20 cellular contexts compared by ENCODE assay signal in genomic region chr7:150866932-150867564, GRCh38. TPM values are rescaled to one million over a fixed set of nuclear protein-coding genes. Genes with fewer than 3 reads are reported as not detected.
DNase-seq lines count a peak whose midpoint lies in the region; ATAC-seq, FAIRE-seq and TF ChIP-seq lines count a peak whose summit lies in the region.
"Had no signal": no experiment of that assay in that cellular context is flagged by ENCODE, and none has a peak within 500 bp of the region (broad histone marks: within the 10 kb centered on the region; RNA-seq: fewer than 3 reads in every experiment).

No MANE protein-coding gene starts in this region.

- intact Hi-C loops in K562 (cut with micrococcal nuclease), result no loop called here
- intact Hi-C loops in naive thymus-derived CD4-positive, alpha-beta T cell (cut with micrococcal nuclease), result no loop called here

- TF ChIP-seq EP300 in K562 (IDR thresholded peaks at IDR 0.05; ENCODE audit: low read length), result no peak

- ATAC-seq in K562, result no peak
- ATAC-seq in stimulated activated effector memory CD8-positive, alpha-beta T cell treated with anti-CD3 and anti-CD28 coated beads, Interleukin-12 subunit alpha, Interleukin-12 subunit beta, amount 100 ng/mL, for 72 hours, result peak; percentile 53
- ATAC-seq in naive thymus-derived CD4-positive, alpha-beta T cell, result no peak
- ATAC-seq: A549, HCT116, HepG2 had no signal

- H3K9ac ChIP-seq in K562 (ENCODE audit: insufficient read depth in 1 of 2, low read depth in 2 of 2, low read length in 2 of 2), result no peak overlapping the region
- H3K9ac ChIP-seq: BLaER1 had no signal

- no peak for TF ChIP-seq POLR2A in K562 (conservative IDR thresholded peaks at IDR 0.05)

- no peaks in the 10 kb centered on the region for H3K79me2 ChIP-seq in K562 (ENCODE audit: control insufficient read depth, insufficient read depth, low read length)

- peaks cover 38% of the 10 kb centered on the region for H3K27me3 Mint-ChIP-seq in activated T-cell treated with anti-CD3 and anti-CD28 coated beads, Interleukin-2, amount 50 U/mL, for 24 hours
- H3K27me3 Mint-ChIP-seq in naive thymus-derived CD4-positive, alpha-beta T cell, result peaks cover 15 to 34% (median 24%) of the 10 kb centered on the region in 5 donors

- H3K36me3 Mint-ChIP-seq in activated T-cell treated with anti-CD3 and anti-CD28 coated beads, Interleukin-2, amount 50 U/mL, for 24 hours (ENCODE audit: low read depth), result no peaks in the 10 kb centered on the region
- no peaks in the 10 kb centered on the region for H3K36me3 Mint-ChIP-seq in stimulated activated effector memory CD8-positive, alpha-beta T cell treated with anti-CD3 and anti-CD28 coated beads, Interleukin-12 subunit alpha, Interleukin-12 subunit beta, amount 100 ng/mL, for 72 hours
- no peaks in the 10 kb centered on the region for H3K36me3 Mint-ChIP-seq in naive thymus-derived CD4-positive, alpha-beta T cell
- H3K36me3 Mint-ChIP-seq: CD14-positive monocyte; CD4-positive, alpha-beta memory T cell had no signal

- H3K4me1 ChIP-seq in K562 (replicated peaks in 1 of 2; ENCODE audit: control insufficient read depth in 2 of 2, insufficient read depth in 2 of 2, low read length in 2 of 2), result no peaks in the 10 kb centered on the region
- no peaks in the 10 kb centered on the region for H3K4me1 ChIP-seq in naive thymus-derived CD4-positive, alpha-beta T cell (ENCODE audit: control insufficient read depth in 2 of 2, insufficient read depth in 2 of 2, low read length in 2 of 2)
- H3K4me1 ChIP-seq: A549, BLaER1 had no signal

- in situ Hi-C loops in K562 (cut with MboI), result no loop called here

- H3K4me2 ChIP-seq in K562 (ENCODE audit: insufficient read depth, low read length), result no peak overlapping the region
- H3K4me2 ChIP-seq: A549, BLaER1 had no signal

- no peaks in the 10 kb centered on the region for H3K9me1 ChIP-seq in K562 (ENCODE audit: control insufficient read depth, insufficient read depth, low read length)

- no peaks in the 10 kb centered on the region for H3K36me3 ChIP-seq in K562 (ENCODE audit: control insufficient read depth, insufficient read depth, low read length)
- no peaks in the 10 kb centered on the region for H3K36me3 ChIP-seq in naive thymus-derived CD4-positive, alpha-beta T cell (ENCODE audit: control insufficient read depth in 2 of 3, insufficient read depth in 3 of 3, low read length in 3 of 3)
- H3K36me3 ChIP-seq: BLaER1 had no signal

- no peak overlapping the region for H3K4me3 Mint-ChIP-seq in activated T-cell treated with anti-CD3 and anti-CD28 coated beads, Interleukin-2, amount 50 U/mL, for 24 hours
- peak overlapping the region; percentile 29 for H3K4me3 Mint-ChIP-seq in stimulated activated effector memory CD8-positive, alpha-beta T cell treated with anti-CD3 and anti-CD28 coated beads, Interleukin-12 subunit alpha, Interleukin-12 subunit beta, amount 100 ng/mL, for 72 hours
- no peak overlapping the region for H3K4me3 Mint-ChIP-seq in naive thymus-derived CD4-positive, alpha-beta T cell
- H3K4me3 Mint-ChIP-seq: CD14-positive monocyte; CD4-positive, alpha-beta memory T cell had no signal

- no peaks in the 10 kb centered on the region for H3K9me3 Mint-ChIP-seq in activated T-cell treated with anti-CD3 and anti-CD28 coated beads, Interleukin-2, amount 50 U/mL, for 24 hours
- no peaks in the 10 kb centered on the region for H3K9me3 Mint-ChIP-seq in stimulated activated effector memory CD8-positive, alpha-beta T cell treated with anti-CD3 and anti-CD28 coated beads, Interleukin-12 subunit alpha, Interleukin-12 subunit beta, amount 100 ng/mL, for 72 hours
- peaks cover 0 to 19% (median 2%) of the 10 kb centered on the region in 11 donors for H3K9me3 Mint-ChIP-seq in naive thymus-derived CD4-positive, alpha-beta T cell

- TF ChIP-seq RAD21 in K562 (CRISPR knock-in tag; conservative IDR thresholded peaks at IDR 0.05 in 1 of 2, IDR thresholded peaks at IDR 0.05 in 1 of 2), result no peak

- no peak for TF ChIP-seq CTCF in K562 (IDR thresholded peaks at IDR 0.05 in 2 of 3, conservative IDR thresholded peaks at IDR 0.05 in 1 of 3; ENCODE audit: insufficient read depth in 2 of 3, low read depth in 1 of 3, low read length in 3 of 3)

- peaks cover 43 to 64% of the 10 kb centered on the region in 2 experiments for H3K27me3 ChIP-seq in K562 (ENCODE audit: control insufficient read depth in 2 of 2, insufficient read depth in 2 of 2, low read length in 2 of 2)
- no peaks in the 10 kb centered on the region for H3K27me3 ChIP-seq in naive thymus-derived CD4-positive, alpha-beta T cell (ENCODE audit: control insufficient read depth in 2 of 2, insufficient read depth in 2 of 2, low read length in 2 of 2)
- H3K27me3 ChIP-seq: BLaER1 had no signal

- H4K20me1 ChIP-seq in K562 (replicated peaks; ENCODE audit: control insufficient read depth, insufficient read depth, low read length), result no peaks in the 10 kb centered on the region
- H4K20me1 ChIP-seq: BLaER1 had no signal

- H3K4me3 ChIP-seq in K562, result no peak overlapping the region
- no peak overlapping the region for H3K4me3 ChIP-seq in naive thymus-derived CD4-positive, alpha-beta T cell (ENCODE audit: low read length)
- H3K4me3 ChIP-seq: A549, BLaER1 had no signal

- peak overlapping the region; percentile 50 for H3K27ac Mint-ChIP-seq in activated T-cell treated with anti-CD3 and anti-CD28 coated beads, Interleukin-2, amount 50 U/mL, for 24 hours
- H3K27ac Mint-ChIP-seq in stimulated activated effector memory CD8-positive, alpha-beta T cell treated with anti-CD3 and anti-CD28 coated beads, Interleukin-12 subunit alpha, Interleukin-12 subunit beta, amount 100 ng/mL, for 72 hours, result peak overlapping the region; percentile 49
- H3K27ac Mint-ChIP-seq in naive thymus-derived CD4-positive, alpha-beta T cell, result no peak overlapping the region
- H3K27ac Mint-ChIP-seq: CD14-positive monocyte; CD4-positive, alpha-beta memory T cell had no signal

- no peaks in the 10 kb centered on the region for H3K9me3 ChIP-seq in K562 (replicated peaks; ENCODE audit: control insufficient read depth, insufficient read depth, low read depth, low read length)
- no peaks in the 10 kb centered on the region for H3K9me3 ChIP-seq in naive thymus-derived CD4-positive, alpha-beta T cell (ENCODE audit: control insufficient read depth in 2 of 3, low read length in 3 of 3)

- POLR2A ChIA-PET in K562 (lab: Yijun Ruan, JAX), result interaction anchor here (0.8 to 1.7 kb wide), 4 partner anchors 10 to 20 kb away, joined by 3 to 5 read pairs (median 4); no protein-coding TSS in a partner anchor
- POLR2A ChIA-PET in naive thymus-derived CD4-positive, alpha-beta T cell (lab: Charles Lee), result no interaction called here

- WGBS in K562 (ENCODE audit: insufficient coverage, low coverage, missing lambda C conversion rate), result 0% methylated on average over 4 of the region's 4 CpGs

- peaks cover 2% of the 10 kb centered on the region for H3K4me1 Mint-ChIP-seq in activated T-cell treated with anti-CD3 and anti-CD28 coated beads, Interleukin-2, amount 50 U/mL, for 24 hours (ENCODE audit: low read depth)
- peaks cover 11% of the 10 kb centered on the region for H3K4me1 Mint-ChIP-seq in stimulated activated effector memory CD8-positive, alpha-beta T cell treated with anti-CD3 and anti-CD28 coated beads, Interleukin-12 subunit alpha, Interleukin-12 subunit beta, amount 100 ng/mL, for 72 hours
- H3K4me1 Mint-ChIP-seq in naive thymus-derived CD4-positive, alpha-beta T cell, result no peaks in the 10 kb centered on the region
- H3K4me1 Mint-ChIP-seq: CD14-positive monocyte; CD4-positive, alpha-beta memory T cell had no signal

- peak; percentile 38 for DNase-seq in NK-92 treated with Interleukin-12 subunit alpha and Interleukin-12 subunit beta, amount 100 ng/mL, for 24 hours (lab: John Stamatoyannopoulos, UW)
- DNase-seq in NK-92 (lab: John Stamatoyannopoulos, UW; ENCODE audit: unreplicated experiment) (no peak), K562 (ENCODE audit: extremely low read depth in 1 of 4, low spot score in 3 of 4) (peak in 1 of 4 experiments; percentile 8)
- no peak for DNase-seq in activated T-cell treated with anti-CD3 and anti-CD28 coated beads, Interleukin-2, amount 50 U/mL, for 24 hours
- no peak for DNase-seq in activated T-cell treated with anti-CD3 and anti-CD28 coated beads, Interleukin-2, amount 50 U/mL, for 48 hours
- peak in 1 of 2 donors; percentile 49 for DNase-seq in stimulated activated effector memory CD8-positive, alpha-beta T cell treated with anti-CD3 and anti-CD28 coated beads, Interleukin-12 subunit alpha, Interleukin-12 subunit beta, amount 100 ng/mL, for 72 hours (ENCODE audit: low spot score in 2 of 2)
- DNase-seq in naive thymus-derived CD4-positive, alpha-beta T cell, result no peak
- DNase-seq: CD4-positive, alpha-beta memory T cell; DMS153; DMS79; GDM1; GOT3; H7 had no signal

- H2AFZ ChIP-seq in K562 (ENCODE audit: low read depth, low read length), result no peak overlapping the region

- no TSS peak for BruUV-seq in K562 (replicated peaks; lab: Mats Ljungman, UMichigan)

- CTCF ChIA-PET in K562 (lab: Yijun Ruan, JAX; ENCODE audit: low intra/inter-chr PET ratio), result no interaction called here
- CTCF ChIA-PET in naive thymus-derived CD4-positive, alpha-beta T cell (lab: Charles Lee), result interaction anchor here (1.0 to 1.1 kb wide), 2 partner anchors 9 to 10 kb away, joined by 3 read pairs; no protein-coding TSS in a partner anchor

- FAIRE-seq in K562 (lab: Jason Lieb, UNC), result no peak
- FAIRE-seq: A549, GM12892, HepG2 had no signal

- no peak overlapping the region for H3K27ac ChIP-seq in K562 (ENCODE audit: extremely low read depth, low read depth, low read length)
- no peak overlapping the region for H3K27ac ChIP-seq in naive thymus-derived CD4-positive, alpha-beta T cell (ENCODE audit: low read depth, low read length)
- H3K27ac ChIP-seq: 22Rv1, A549, BLaER1 had no signal

RNA-seq across cellular contexts. Expression of gene AOC1, which starts 14.7 kb away (rescaled TPM):
- not detected in 2 replicates for total RNA-seq in K562 (2011; cell fraction: chromatin; rRNA removed; ENCODE audit: low replicate concordance)
- not detected in 2 replicates for total RNA-seq in K562 (2011; cell fraction: nucleolus; rRNA removed)
- total RNA-seq in K562 (2011; cell fraction: nucleoplasm; rRNA removed), result not detected in 2 replicates
- total RNA-seq in K562 (2014; rRNA removed) (not detected in 2 replicates), K562 (2014; rRNA removed; fragmentation: Illumina TruSeq; extraction: Trizol) (not detected in 2 replicates), K562 (2015; rRNA removed; fragmentation: Illumina TruSeq; extraction: Trizol) (not detected in 2 replicates), K562 (2021) (not detected in 2 replicates)
- polyA plus RNA-seq in K562 (2011; rRNA removed) (not detected in 2 replicates), K562 (2014; fragmentation: Illumina TruSeq; extraction: Trizol) (not detected in 2 replicates), K562 (2014; fragmentation: Nextera tagmentation; extraction: Ambion mirVana) (not detected), K562 (2014; rRNA removed) (not detected in 2 replicates)
- polyA plus RNA-seq in K562 (2011; cell fraction: cytosol; rRNA removed), result not detected in 2 replicates
- polyA plus RNA-seq in K562 (2011; cell fraction: nucleus; rRNA removed), result not detected in 2 replicates
- polyA plus RNA-seq in K562 (2012), result not detected in 2 replicates
- not detected in 2 replicates for polyA minus RNA-seq in K562 (2011; rRNA and poly(A)+ RNA removed)
- not detected in 2 replicates for polyA minus RNA-seq in K562 (2011; cell fraction: cytosol; rRNA and poly(A)+ RNA removed)
- not detected in 2 replicates for polyA minus RNA-seq in K562 (2011; cell fraction: nucleus; rRNA and poly(A)+ RNA removed)
- under 1 TPM in 1 of 5 experiments, not detected in 4; 0.56 TPM for total RNA-seq in naive thymus-derived CD4-positive, alpha-beta T cell
- not detected for polyA plus RNA-seq in naive thymus-derived CD4-positive, alpha-beta T cell
- total RNA-seq: CD4-positive, alpha-beta memory T cell; H7; HepG2 had no signal
- polyA plus RNA-seq: A549; CD4-positive, alpha-beta memory T cell; HepG2 had no signal

Comparison
In these comparisons a context has a peak if more than half of its experiments do, and no peak if none do; other contexts are left out.
1. H3K27ac Mint-ChIP-seq: peak in activated T-cell treated with anti-CD3 and anti-CD28 coated beads, Interleukin-2, amount 50 U/mL, for 24 hours (single experiment) and stimulated activated effector memory CD8-positive, alpha-beta T cell treated with anti-CD3 and anti-CD28 coated beads, Interleukin-12 subunit alpha, Interleukin-12 subunit beta, amount 100 ng/mL, for 72 hours (single experiment); none in naive thymus-derived CD4-positive, alpha-beta T cell (0 of 9).